Comparison of ENCODE assay signal across 15 cellular contexts in genomic region chr7:98324782-98325181, GRCh38.
"Had no signal": no experiment of that assay in that cellular context is flagged by ENCODE, and none has a peak within 500 bp of the region (broad histone marks: within the 10 kb centered on the region; RNA-seq: fewer than 3 reads in every experiment).

No MANE protein-coding gene starts in this region.

- H3K9me3 Mint-ChIP-seq: mesothelial cell of epicardium had no signal

- DNase-seq: dermis blood vessel endothelial cell; dorsolateral prefrontal cortex; effector CD4-positive, alpha-beta T cell; effector memory CD4-positive, alpha-beta T cell; foreskin keratinocyte; heart right ventricle; hippocampal formation; left cardiac atrium; left lung; left ventricle myocardium superior; lower lobe of right lung; mesenchymal stem cell; mucosa of descending colon had no signal

- H3K4me3 Mint-ChIP-seq: mesothelial cell of epicardium had no signal

- ATAC-seq: foreskin keratinocyte, gastroesophageal sphincter, heart right ventricle, left cardiac atrium, left lung, left ventricle myocardium superior, lower lobe of right lung, mucosa of descending colon had no signal

- H3K27ac Mint-ChIP-seq: mesothelial cell of epicardium had no signal
